In genomic region chr17:16491703-16492612, GRCh38 we compare ENCODE assay signal across 7 cellular contexts. TPM values are rescaled to one million over a fixed set of nuclear protein-coding genes. Genes with fewer than 3 reads are reported as not detected.
DNase-seq lines count a peak whose midpoint lies in the region; ATAC-seq lines count a peak whose summit lies in the region.

A gene with protein sequence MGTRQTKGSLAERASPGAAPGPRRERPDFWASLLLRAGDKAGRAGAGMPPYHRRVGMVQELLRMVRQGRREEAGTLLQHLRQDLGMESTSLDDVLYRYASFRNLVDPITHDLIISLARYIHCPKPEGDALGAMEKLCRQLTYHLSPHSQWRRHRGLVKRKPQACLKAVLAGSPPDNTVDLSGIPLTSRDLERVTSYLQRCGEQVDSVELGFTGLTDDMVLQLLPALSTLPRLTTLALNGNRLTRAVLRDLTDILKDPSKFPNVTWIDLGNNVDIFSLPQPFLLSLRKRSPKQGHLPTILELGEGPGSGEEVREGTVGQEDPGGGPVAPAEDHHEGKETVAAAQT (minus strand): TSS chr17:16492193. CDS start chr17:16491990, 203 bp downstream.

- peak within 1 kb of the TSS; percentile 71 for H3K9ac ChIP-seq in mesendoderm (ENCODE audit: low read length)

- H4K8ac ChIP-seq in mesendoderm (ENCODE audit: low read depth, low read length): peak within 1 kb of the TSS; percentile 59

- ATAC-seq in GM18868 (IDR thresholded peaks at IDR 0.05; ENCODE audit: unreplicated experiment): peak; percentile 69
- ATAC-seq in GM21786 (IDR thresholded peaks at IDR 0.05; ENCODE audit: unreplicated experiment): no peak

- no peak within 1 kb of the TSS for H4K5ac ChIP-seq in mesendoderm (ENCODE audit: low read length)

- WGBS in mesendoderm (ENCODE audit: extremely low coverage, insufficient coverage, low lambda C conversion rate): no CpG with 5 or more reads among the region's 134 CpGs

- no peaks in the 10 kb centered on the region for H3K36me3 ChIP-seq in effector memory CD4-positive, alpha-beta T cell (ENCODE audit: control insufficient read depth, insufficient read depth, low read length)
- no peaks in the 10 kb centered on the region for H3K36me3 ChIP-seq in mesendoderm (ENCODE audit: control insufficient read depth, insufficient read depth, low read length)

- H3K4me1 ChIP-seq in effector memory CD4-positive, alpha-beta T cell (ENCODE audit: control insufficient read depth, insufficient read depth, low read length, poor library complexity, severe bottlenecking): peaks cover 7% of the 10 kb centered on the region
- H3K4me1 ChIP-seq in mesendoderm (ENCODE audit: control insufficient read depth, low read depth, low read length): peaks cover 3% of the 10 kb centered on the region

- peak within 1 kb of the TSS; percentile 66 for H3K4me2 ChIP-seq in mesendoderm (ENCODE audit: low read length)

- no peak within 1 kb of the TSS for H2BK120ac ChIP-seq in mesendoderm (ENCODE audit: low read depth, low read length)

- peak within 1 kb of the TSS; percentile 46 for H2AK5ac ChIP-seq in mesendoderm (ENCODE audit: low read length)

- no peak within 1 kb of the TSS for H3K4ac ChIP-seq in mesendoderm (ENCODE audit: low read depth, low read length)

- H3K27ac ChIP-seq in effector memory CD4-positive, alpha-beta T cell (ENCODE audit: insufficient read depth, low read length, poor library complexity, severe bottlenecking): no peak within 1 kb of the TSS
- H3K27ac ChIP-seq in mesendoderm (ENCODE audit: low read depth, low read length): no peak within 1 kb of the TSS

- no peak within 1 kb of the TSS for H2BK15ac ChIP-seq in mesendoderm (replicated peaks; ENCODE audit: low read depth)

- no peaks in the 10 kb centered on the region for H3K9me3 ChIP-seq in effector memory CD4-positive, alpha-beta T cell (ENCODE audit: control insufficient read depth, low read length)

- peak within 1 kb of the TSS; percentile 51 for H3K23ac ChIP-seq in mesendoderm (ENCODE audit: low read length)

- H3K56ac ChIP-seq in mesendoderm (ENCODE audit: low read length): peak within 1 kb of the TSS; percentile 82

- peak within 1 kb of the TSS; percentile 40 for H3K18ac ChIP-seq in mesendoderm (ENCODE audit: low read length)

- peak within 1 kb of the TSS; percentile 58 for H3K4me3 ChIP-seq in effector memory CD4-positive, alpha-beta T cell (ENCODE audit: insufficient read depth, low read depth, low read length, poor library complexity, severe bottlenecking)
- H3K4me3 ChIP-seq in mesendoderm (ENCODE audit: low read length): peak within 1 kb of the TSS; percentile 10

- H3K79me2 ChIP-seq in mesendoderm (ENCODE audit: control insufficient read depth, insufficient read depth, low read length): no peaks in the 10 kb centered on the region

- H2BK5ac ChIP-seq in mesendoderm (ENCODE audit: low read length): no peak within 1 kb of the TSS

- no peaks in the 10 kb centered on the region for H3K27me3 ChIP-seq in effector memory CD4-positive, alpha-beta T cell (replicated peaks; ENCODE audit: control insufficient read depth, insufficient read depth, low read length, poor library complexity, severe bottlenecking)
- no peaks in the 10 kb centered on the region for H3K27me3 ChIP-seq in mesendoderm (ENCODE audit: insufficient read depth, low read length, poor library complexity)

- DNase-seq in NCI-H1048 (lab: John Stamatoyannopoulos, UW) (peak; percentile 19), mesendoderm (peak; percentile 58)
- DNase-seq in activated CD4-positive, alpha-beta T cell treated with anti-CD3 and anti-CD28 coated beads, Interleukin-2, amount 50 U/mL, for 4 hours: peak; percentile 36 to 45
- peak; percentile 27 to 38 (median 30) for DNase-seq in effector memory CD4-positive, alpha-beta T cell
- DNase-seq in stimulated activated CD8-positive, alpha-beta memory T cell treated with anti-CD3 and anti-CD28 coated beads, Interleukin-15, amount 100 ng/mL, for 24 hours (ENCODE audit: low read depth): peak; percentile 25

- H3K79me1 ChIP-seq in mesendoderm (ENCODE audit: low read length): no peaks in the 10 kb centered on the region

RNA-seq across cellular contexts. Expression of the gene that starts here (rescaled TPM):
- polyA plus RNA-seq in mesendoderm (2013, experiment 1 of 2): 1.1 TPM
- 1.3 TPM for polyA plus RNA-seq in mesendoderm (2013, experiment 2 of 2)
